ENCODE assay signal across 9 cellular contexts in the genomic region with DNA sequence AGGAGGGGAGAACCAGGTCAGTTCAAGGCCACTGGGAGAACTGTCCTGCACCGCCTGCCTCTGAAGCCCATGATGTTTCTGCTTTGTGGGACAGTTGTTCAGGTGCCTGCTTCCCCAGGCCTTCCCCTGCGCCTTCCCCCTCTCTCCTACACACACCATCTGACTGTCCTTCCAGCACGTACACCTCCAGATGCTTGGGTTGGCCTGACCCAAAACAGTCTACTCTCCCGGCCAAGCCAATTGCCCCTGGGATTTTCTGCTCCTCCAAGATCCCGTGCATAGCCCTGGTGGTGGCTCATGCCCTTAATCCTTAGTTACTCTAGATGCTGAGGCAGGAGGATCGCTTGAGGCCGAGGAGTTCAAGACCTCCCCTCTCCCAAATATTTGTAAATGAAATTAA. TPM values are rescaled to one million over a fixed set of nuclear protein-coding genes. Genes with fewer than 3 reads are reported as not detected.
DNase-seq lines count a peak whose midpoint lies in the region; ATAC-seq lines count a peak whose summit lies in the region.
"Had no signal": no experiment of that assay in that cellular context is flagged by ENCODE, and none has a peak within 500 bp of the region (broad histone marks: within the 10 kb centered on the region; RNA-seq: fewer than 3 reads in every experiment).

No MANE protein-coding gene starts in this region.

- intact Hi-C loops in activated T-helper 1 cell treated with anti-CD3 and anti-CD28 coated beads, Interleukin-12 subunit alpha, Interleukin-12 subunit beta, Interleukin-2, Interleukin-4 antibody, amounts not matched to agents 30 ng/mL and 10 ng/mL and 1 ng/mL, durations not matched to agents 14 hours and 24 hours and 36 hours (cut with micrococcal nuclease): loop anchor here (1.0 to 2.0 kb wide), 7 partner anchors 31 to 278 kb away; a partner anchor contains a TSS

- H3K4me3 ChIP-seq in subcutaneous abdominal adipose tissue (ENCODE audit: low read depth in 1 of 5, low read length in 5 of 5): peak overlapping the region in 4 of 5 donors; percentile 65 to 91 (median 80)

- no peaks in the 10 kb centered on the region for H3K9me3 Mint-ChIP-seq in T-helper 1 cell treated with Interleukin-12 subunit alpha and Interleukin-12 subunit beta and Interleukin-4 antibody, amounts not matched to agents 30 μg/mL and 1 μg/mL, for 36 hours
- H3K9me3 Mint-ChIP-seq in activated T-helper 1 cell treated with anti-CD3 and anti-CD28 coated beads, Interleukin-12 subunit alpha, Interleukin-12 subunit beta, Interleukin-2, Interleukin-4 antibody, amounts not matched to agents 30 ng/mL and 10 ng/mL and 1 ng/mL, durations not matched to agents 14 hours and 24 hours and 36 hours: no peaks in the 10 kb centered on the region

- peak overlapping the region; percentile 79 for H3K27ac ChIP-seq in layer of hippocampus (ENCODE audit: low read depth, low read length)
- peak overlapping the region; percentile 86 for H3K27ac ChIP-seq in subcutaneous abdominal adipose tissue (ENCODE audit: low read depth, low read length)

- H3K27me3 ChIP-seq in layer of hippocampus (ENCODE audit: control insufficient read depth, insufficient read depth, low read length) (no peaks in the 10 kb centered on the region), subcutaneous abdominal adipose tissue (ENCODE audit: control insufficient read depth in 5 of 5, insufficient read depth in 4 of 5, low read length in 5 of 5) (no peaks in the 10 kb centered on the region)

- H3K4me1 Mint-ChIP-seq in T-helper 1 cell treated with Interleukin-12 subunit alpha and Interleukin-12 subunit beta and Interleukin-4 antibody, amounts not matched to agents 30 μg/mL and 1 μg/mL, for 36 hours (ENCODE audit: low read depth): peaks cover 22% of the 10 kb centered on the region
- peaks cover 27% of the 10 kb centered on the region for H3K4me1 Mint-ChIP-seq in activated T-helper 1 cell treated with anti-CD3 and anti-CD28 coated beads, Interleukin-12 subunit alpha, Interleukin-12 subunit beta, Interleukin-2, Interleukin-4 antibody, amounts not matched to agents 30 ng/mL and 10 ng/mL and 1 ng/mL, durations not matched to agents 14 hours and 24 hours and 36 hours (ENCODE audit: low read depth)

- H3K36me3 Mint-ChIP-seq in T-helper 1 cell treated with Interleukin-12 subunit alpha and Interleukin-12 subunit beta and Interleukin-4 antibody, amounts not matched to agents 30 μg/mL and 1 μg/mL, for 36 hours (ENCODE audit: low read depth): peaks cover 4% of the 10 kb centered on the region
- peaks cover 11% of the 10 kb centered on the region for H3K36me3 Mint-ChIP-seq in activated T-helper 1 cell treated with anti-CD3 and anti-CD28 coated beads, Interleukin-12 subunit alpha, Interleukin-12 subunit beta, Interleukin-2, Interleukin-4 antibody, amounts not matched to agents 30 ng/mL and 10 ng/mL and 1 ng/mL, durations not matched to agents 14 hours and 24 hours and 36 hours (ENCODE audit: low read depth)

- peak overlapping the region; percentile 75 for H3K4me3 Mint-ChIP-seq in T-helper 1 cell treated with Interleukin-12 subunit alpha and Interleukin-12 subunit beta and Interleukin-4 antibody, amounts not matched to agents 30 μg/mL and 1 μg/mL, for 36 hours
- peak overlapping the region; percentile 82 for H3K4me3 Mint-ChIP-seq in activated T-helper 1 cell treated with anti-CD3 and anti-CD28 coated beads, Interleukin-12 subunit alpha, Interleukin-12 subunit beta, Interleukin-2, Interleukin-4 antibody, amounts not matched to agents 30 ng/mL and 10 ng/mL and 1 ng/mL, durations not matched to agents 14 hours and 24 hours and 36 hours

- H3K9me3 ChIP-seq in subcutaneous abdominal adipose tissue (ENCODE audit: control insufficient read depth in 5 of 5, low read length in 5 of 5): no peaks in the 10 kb centered on the region

- H3K36me3 ChIP-seq in subcutaneous abdominal adipose tissue (ENCODE audit: control insufficient read depth in 5 of 5, insufficient read depth in 5 of 5, low read length in 5 of 5): peaks cover 3 to 25% (median 21%) of the 10 kb centered on the region in 5 donors

- peak overlapping the region; percentile 32 to 88 (median 78) for H3K9ac ChIP-seq in subcutaneous abdominal adipose tissue (ENCODE audit: low read length in 5 of 5)

- peaks cover 6% of the 10 kb centered on the region for H3K27me3 Mint-ChIP-seq in T-helper 1 cell treated with Interleukin-12 subunit alpha and Interleukin-12 subunit beta and Interleukin-4 antibody, amounts not matched to agents 30 μg/mL and 1 μg/mL, for 36 hours (ENCODE audit: low read depth)
- H3K27me3 Mint-ChIP-seq in activated T-helper 1 cell treated with anti-CD3 and anti-CD28 coated beads, Interleukin-12 subunit alpha, Interleukin-12 subunit beta, Interleukin-2, Interleukin-4 antibody, amounts not matched to agents 30 ng/mL and 10 ng/mL and 1 ng/mL, durations not matched to agents 14 hours and 24 hours and 36 hours (ENCODE audit: insufficient read depth): peaks cover 6% of the 10 kb centered on the region

- no peak for DNase-seq in T-helper 1 cell
- DNase-seq in activated T-helper 1 cell treated with anti-CD3 and anti-CD28 coated beads, Interleukin-12 subunit alpha, Interleukin-12 subunit beta, Interleukin-2, Interleukin-4 antibody, amounts not matched to agents 30 ng/mL and 10 ng/mL and 1 ng/mL, durations not matched to agents 14 hours and 24 hours and 36 hours (ENCODE audit: low spot score): no peak
- no peak for DNase-seq in NK-92 (lab: John Stamatoyannopoulos, UW; ENCODE audit: unreplicated experiment)
- DNase-seq in islet precursor cell: no peak

- peaks cover 12 to 34% (median 29%) of the 10 kb centered on the region in 5 donors for H3K4me1 ChIP-seq in subcutaneous abdominal adipose tissue (ENCODE audit: control insufficient read depth in 5 of 5, insufficient read depth in 5 of 5, low read length in 5 of 5)

- ATAC-seq in HG02623 (IDR thresholded peaks at IDR 0.05; ENCODE audit: unreplicated experiment): no peak

- H3K27ac Mint-ChIP-seq in T-helper 1 cell treated with Interleukin-12 subunit alpha and Interleukin-12 subunit beta and Interleukin-4 antibody, amounts not matched to agents 30 μg/mL and 1 μg/mL, for 36 hours: peak overlapping the region; percentile 86
- H3K27ac Mint-ChIP-seq in activated T-helper 1 cell treated with anti-CD3 and anti-CD28 coated beads, Interleukin-12 subunit alpha, Interleukin-12 subunit beta, Interleukin-2, Interleukin-4 antibody, amounts not matched to agents 30 ng/mL and 10 ng/mL and 1 ng/mL, durations not matched to agents 14 hours and 24 hours and 36 hours: peak overlapping the region; percentile 81

RNA-seq across cellular contexts. Expression of a gene that starts 0.7 kb away (rescaled TPM):
- 53.4 and 54.2 TPM in 2 replicates for total RNA-seq in activated T-helper 1 cell treated with anti-CD3 and anti-CD28 coated beads, Interleukin-12 subunit alpha, Interleukin-12 subunit beta, Interleukin-2, Interleukin-4 antibody, amounts not matched to agents 30 ng/mL and 10 ng/mL and 1 ng/mL, durations not matched to agents 14 hours and 24 hours and 36 hours

RNA-seq across cellular contexts. Expression of a gene that starts 9.3 kb away (rescaled TPM):
- not detected in 2 replicates for total RNA-seq in activated T-helper 1 cell treated with anti-CD3 and anti-CD28 coated beads, Interleukin-12 subunit alpha, Interleukin-12 subunit beta, Interleukin-2, Interleukin-4 antibody, amounts not matched to agents 30 ng/mL and 10 ng/mL and 1 ng/mL, durations not matched to agents 14 hours and 24 hours and 36 hours

RNA-seq across cellular contexts. Expression of a gene that starts 30.3 kb away (rescaled TPM):
- total RNA-seq in activated T-helper 1 cell treated with anti-CD3 and anti-CD28 coated beads, Interleukin-12 subunit alpha, Interleukin-12 subunit beta, Interleukin-2, Interleukin-4 antibody, amounts not matched to agents 30 ng/mL and 10 ng/mL and 1 ng/mL, durations not matched to agents 14 hours and 24 hours and 36 hours: 2.6 and 3.8 TPM in 2 replicates

RNA-seq across cellular contexts. Expression of a gene that starts 52.0 kb away (rescaled TPM):
- 8.8 and 11.3 TPM in 2 replicates for total RNA-seq in activated T-helper 1 cell treated with anti-CD3 and anti-CD28 coated beads, Interleukin-12 subunit alpha, Interleukin-12 subunit beta, Interleukin-2, Interleukin-4 antibody, amounts not matched to agents 30 ng/mL and 10 ng/mL and 1 ng/mL, durations not matched to agents 14 hours and 24 hours and 36 hours

RNA-seq across cellular contexts. Expression of a gene that starts 54.6 kb away (rescaled TPM):
- total RNA-seq in activated T-helper 1 cell treated with anti-CD3 and anti-CD28 coated beads, Interleukin-12 subunit alpha, Interleukin-12 subunit beta, Interleukin-2, Interleukin-4 antibody, amounts not matched to agents 30 ng/mL and 10 ng/mL and 1 ng/mL, durations not matched to agents 14 hours and 24 hours and 36 hours: not detected in 2 replicates
- total RNA-seq: lung microvascular endothelial cell had no signal
